9 cellular contexts compared by ENCODE assay signal in the genomic region with DNA sequence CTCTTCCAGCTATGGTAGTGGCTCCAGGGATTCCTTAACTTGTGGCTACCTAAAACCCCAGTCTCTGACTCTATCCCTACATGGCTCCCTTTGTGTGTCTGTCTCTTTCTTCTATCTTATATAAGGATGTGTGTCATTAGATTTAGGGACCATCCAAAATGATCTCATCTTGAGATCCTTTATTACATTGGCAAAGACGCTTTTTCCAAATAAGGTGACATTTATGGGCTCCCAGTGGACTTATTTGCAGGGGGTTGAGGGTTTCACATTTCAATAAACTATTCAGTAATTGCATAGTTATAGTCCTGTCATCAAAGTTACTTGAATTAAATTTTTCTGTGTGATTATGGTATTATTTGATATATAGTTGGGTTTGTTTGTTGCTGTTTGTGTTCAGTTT.
"Had no signal": no experiment of that assay in that cellular context is flagged by ENCODE, and none has a peak within 500 bp of the region (broad histone marks: within the 10 kb centered on the region; RNA-seq: fewer than 3 reads in every experiment).

No MANE protein-coding gene starts in this region.

- H3K4me3 Mint-ChIP-seq: HFFc6 had no signal

- H3K27ac ChIP-seq: GM23248 had no signal

- DNase-seq: GM23248, GOT3, H7, HFFc6, IMR-90, KG1 had no signal

- H3K9me3 ChIP-seq: HAP-1 had no signal

- H3K9me3 Mint-ChIP-seq: HFFc6 had no signal

- ATAC-seq: HCT116, K562 had no signal

- H3K27ac Mint-ChIP-seq: HFFc6 had no signal
